9 cellular contexts compared by ENCODE assay signal in genomic region chr2:142131016-142131714, GRCh38. TPM values are rescaled to one million over a fixed set of nuclear protein-coding genes. Genes with fewer than 3 reads are reported as not detected.
DNase-seq lines count a peak whose midpoint lies in the region; ATAC-seq lines count a peak whose summit lies in the region.
"Had no signal": no experiment of that assay in that cellular context is flagged by ENCODE, and none has a peak within 500 bp of the region (broad histone marks: within the 10 kb centered on the region; RNA-seq: fewer than 3 reads in every experiment).

Gene LRP1B (minus strand): TSS chr2:142131016. CDS start chr2:142130729, 287 bp downstream.

- H3K27ac ChIP-seq in neuronal stem cell (replicated peaks; ENCODE audit: low read length) = no peak within 1 kb of the TSS
- H3K27ac ChIP-seq: neutrophil had no signal

- H3K4me1 ChIP-seq in neuronal stem cell (ENCODE audit: control insufficient read depth in 2 of 2, insufficient read depth in 1 of 2, low read depth in 1 of 2, low read length in 2 of 2) = no peaks in the 10 kb centered on the region

- no peaks in the 10 kb centered on the region for H3K79me1 ChIP-seq in neuronal stem cell (ENCODE audit: low read depth, low read length)

- no CpG with 5 or more reads among the region's 21 CpGs for WGBS in neuronal stem cell (ENCODE audit: extremely low coverage in 2 of 2, insufficient read length in 2 of 2, insufficient replicate concordance in 1 of 2), 2 donors

- H3K27me3 ChIP-seq in neuronal stem cell (ENCODE audit: control insufficient read depth in 3 of 3, insufficient read depth in 3 of 3, low read depth in 1 of 3, low read length in 3 of 3) = peaks cover 0 to 28% (median 15%) of the 10 kb centered on the region in 3 experiments

- H3K18ac ChIP-seq in neuronal stem cell (ENCODE audit: low read length) = peak within 1 kb of the TSS; percentile 49

- no peaks in the 10 kb centered on the region for H3K9me3 Mint-ChIP-seq in activated CD4-positive, alpha-beta memory T cell treated with anti-CD3 and anti-CD28 coated beads, Interleukin-2, amount 10 ng/mL, durations not matched to agents 7 days and 5 days
- H3K9me3 Mint-ChIP-seq in activated CD4-positive, alpha-beta memory T cell treated with anti-CD3 and anti-CD28 coated beads for 36 hours = peaks cover 3% of the 10 kb centered on the region

- peak within 1 kb of the TSS; percentile 73 for H3K14ac ChIP-seq in neuronal stem cell (ENCODE audit: low read length)

- intact Hi-C loops in activated CD4-positive, alpha-beta memory T cell treated with anti-CD3 and anti-CD28 coated beads for 36 hours (cut with micrococcal nuclease) = no loop called here

- peaks cover 6% of the 10 kb centered on the region for H3K4me1 Mint-ChIP-seq in activated CD4-positive, alpha-beta memory T cell treated with anti-CD3 and anti-CD28 coated beads, Interleukin-2, amount 10 ng/mL, durations not matched to agents 7 days and 5 days
- peaks cover 2% of the 10 kb centered on the region for H3K4me1 Mint-ChIP-seq in activated CD4-positive, alpha-beta memory T cell treated with anti-CD3 and anti-CD28 coated beads for 36 hours (ENCODE audit: low read depth)

- H2BK12ac ChIP-seq in neuronal stem cell (ENCODE audit: low read length) = peak within 1 kb of the TSS; percentile 23

- H3K4me3 Mint-ChIP-seq in activated CD4-positive, alpha-beta memory T cell treated with anti-CD3 and anti-CD28 coated beads, Interleukin-2, amount 10 ng/mL, durations not matched to agents 7 days and 5 days = peak within 1 kb of the TSS; percentile 32
- H3K4me3 Mint-ChIP-seq in activated CD4-positive, alpha-beta memory T cell treated with anti-CD3 and anti-CD28 coated beads for 36 hours = no peak within 1 kb of the TSS

- peaks cover 26% of the 10 kb centered on the region for H3K27me3 Mint-ChIP-seq in activated CD4-positive, alpha-beta memory T cell treated with anti-CD3 and anti-CD28 coated beads, Interleukin-2, amount 10 ng/mL, durations not matched to agents 7 days and 5 days
- H3K27me3 Mint-ChIP-seq in activated CD4-positive, alpha-beta memory T cell treated with anti-CD3 and anti-CD28 coated beads for 36 hours = peaks cover 14% of the 10 kb centered on the region

- H2BK5ac ChIP-seq in neuronal stem cell (ENCODE audit: low read length) = no peak within 1 kb of the TSS

- H3K9ac ChIP-seq in neuronal stem cell (ENCODE audit: low read depth, low read length, poor library complexity) = peak within 1 kb of the TSS; percentile 71

- H2BK120ac ChIP-seq in neuronal stem cell (ENCODE audit: low read depth, low read length) = no peak within 1 kb of the TSS

- no peak within 1 kb of the TSS for H4K8ac ChIP-seq in neuronal stem cell (ENCODE audit: low read depth, low read length)

- H3K36me3 ChIP-seq in neuronal stem cell (replicated peaks in 1 of 2; ENCODE audit: control insufficient read depth in 2 of 2, insufficient read depth in 2 of 2, low read length in 2 of 2) = no peaks in the 10 kb centered on the region
- H3K36me3 ChIP-seq: neutrophil had no signal

- H3K4me2 ChIP-seq in neuronal stem cell (ENCODE audit: insufficient read depth, low read length, poor library complexity, severe bottlenecking) = peak within 1 kb of the TSS; percentile 96

- peak within 1 kb of the TSS; percentile 94 for H2AFZ ChIP-seq in neuronal stem cell (ENCODE audit: low read length)

- H2BK15ac ChIP-seq in neuronal stem cell (ENCODE audit: low read length) = no peak within 1 kb of the TSS

- H2AK5ac ChIP-seq in neuronal stem cell (ENCODE audit: low read depth, low read length) = no peak within 1 kb of the TSS

- ATAC-seq in HG02884 (IDR thresholded peaks at IDR 0.05; ENCODE audit: unreplicated experiment) = peak; percentile 42

- no peaks in the 10 kb centered on the region for H3K9me3 ChIP-seq in neuronal stem cell (replicated peaks in 1 of 2; ENCODE audit: control insufficient read depth in 2 of 2, insufficient read depth in 1 of 2, low read depth in 1 of 2, low read length in 2 of 2)
- H3K9me3 ChIP-seq: neutrophil had no signal

- no peaks in the 10 kb centered on the region for H3K36me3 Mint-ChIP-seq in activated CD4-positive, alpha-beta memory T cell treated with anti-CD3 and anti-CD28 coated beads, Interleukin-2, amount 10 ng/mL, durations not matched to agents 7 days and 5 days (ENCODE audit: low read depth)
- no peaks in the 10 kb centered on the region for H3K36me3 Mint-ChIP-seq in activated CD4-positive, alpha-beta memory T cell treated with anti-CD3 and anti-CD28 coated beads for 36 hours

- POLR2A ChIA-PET in activated CD4-positive, alpha-beta memory T cell treated with anti-CD3 and anti-CD28 coated beads, Interleukin-2, amount 10 ng/mL, durations not matched to agents 7 days and 5 days (lab: Charles Lee) = no interaction called here
- POLR2A ChIA-PET in activated CD4-positive, alpha-beta memory T cell treated with anti-CD3 and anti-CD28 coated beads for 36 hours (lab: Charles Lee) = no interaction called here

- H3K4ac ChIP-seq in neuronal stem cell (ENCODE audit: low read length) = no peak within 1 kb of the TSS

- no peak for DNase-seq in activated CD4-positive, alpha-beta memory T cell treated with anti-CD3 and anti-CD28 coated beads, Interleukin-2, amount 10 ng/mL, durations not matched to agents 7 days and 5 days
- DNase-seq in activated CD4-positive, alpha-beta memory T cell treated with anti-CD3 and anti-CD28 coated beads for 36 hours = no peak
- peak; percentile 23 for DNase-seq in T1000 (lab: John Stamatoyannopoulos, UW)
- peak; percentile 19 for DNase-seq in foreskin melanocyte
- peak; percentile 32 for DNase-seq in neuronal stem cell (ENCODE audit: low spot score)
- DNase-seq in CD1c-positive myeloid dendritic cell (ENCODE audit: extremely low spot score) = no peak
- no peak for DNase-seq in NCI-H146 (lab: John Stamatoyannopoulos, UW)

- H3K23ac ChIP-seq in neuronal stem cell (ENCODE audit: low read depth, low read length, poor library complexity) = no peak within 1 kb of the TSS

- CTCF ChIA-PET in activated CD4-positive, alpha-beta memory T cell treated with anti-CD3 and anti-CD28 coated beads, Interleukin-2, amount 10 ng/mL, durations not matched to agents 7 days and 5 days (lab: Charles Lee) = interaction anchor here (0.8 kb wide), 1 partner anchor 9 kb away, joined by 5 read pairs; no protein-coding TSS in a partner anchor
- CTCF ChIA-PET in activated CD4-positive, alpha-beta memory T cell treated with anti-CD3 and anti-CD28 coated beads for 36 hours (lab: Charles Lee) = no interaction called here

- H4K91ac ChIP-seq in neuronal stem cell (ENCODE audit: low read depth, low read length, poor library complexity) = no peak within 1 kb of the TSS

- peak within 1 kb of the TSS; percentile 63 to 88 for H3K4me3 ChIP-seq in neuronal stem cell (ENCODE audit: low read length in 2 of 2)

- H3K27ac Mint-ChIP-seq in activated CD4-positive, alpha-beta memory T cell treated with anti-CD3 and anti-CD28 coated beads, Interleukin-2, amount 10 ng/mL, durations not matched to agents 7 days and 5 days = no peak within 1 kb of the TSS
- no peak within 1 kb of the TSS for H3K27ac Mint-ChIP-seq in activated CD4-positive, alpha-beta memory T cell treated with anti-CD3 and anti-CD28 coated beads for 36 hours

RNA-seq across cellular contexts. Expression of gene LRP1B, which starts in this region (rescaled TPM):
- total RNA-seq in activated CD4-positive, alpha-beta memory T cell treated with anti-CD3 and anti-CD28 coated beads, Interleukin-2, amount 10 ng/mL, durations not matched to agents 7 days and 5 days = not detected
- not detected for total RNA-seq in activated CD4-positive, alpha-beta memory T cell treated with anti-CD3 and anti-CD28 coated beads for 36 hours
- 0.06 TPM for polyA plus RNA-seq in neuronal stem cell (2013, experiment 1 of 2)
- polyA plus RNA-seq in neuronal stem cell (2013, experiment 2 of 2) = under 0.01 TPM

Comparison
In these comparisons a context has a peak if more than half of its experiments do, and no peak if none do; other contexts are left out.
1. DNase-seq: peak in T1000 (single experiment), foreskin melanocyte (single experiment) and neuronal stem cell (single experiment); none in activated CD4-positive, alpha-beta memory T cell treated with anti-CD3 and anti-CD28 coated beads, Interleukin-2, amount 10 ng/mL, durations not matched to agents 7 days and 5 days (single experiment), activated CD4-positive, alpha-beta memory T cell treated with anti-CD3 and anti-CD28 coated beads for 36 hours (single experiment), CD1c-positive myeloid dendritic cell (single experiment) and NCI-H146 (single experiment).